Comparison of ENCODE assay signal across 25 cellular contexts in the genomic region with DNA sequence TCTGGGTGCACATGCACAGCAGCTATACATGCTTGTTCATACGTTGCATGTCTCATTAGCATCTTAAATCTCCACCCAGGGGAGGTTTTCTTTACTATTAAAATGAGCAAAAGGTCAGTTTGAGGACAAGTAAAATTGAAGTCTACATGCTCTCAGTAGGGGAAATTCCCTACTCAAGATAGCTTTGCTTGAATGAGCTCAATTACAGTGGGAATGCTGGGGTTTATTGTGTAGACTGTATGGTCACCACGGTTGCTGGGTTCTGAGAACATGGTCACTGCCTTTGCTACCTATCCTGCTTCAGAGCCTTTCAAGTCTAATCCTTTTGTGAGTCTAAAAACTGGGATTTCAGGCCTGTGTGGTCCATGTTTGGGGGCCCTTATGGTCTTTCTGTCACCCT.
DNase-seq lines count a peak whose midpoint lies in the region; ATAC-seq, FAIRE-seq and TF ChIP-seq lines count a peak whose summit lies in the region.
"Had no signal": no experiment of that assay in that cellular context is flagged by ENCODE, and none has a peak within 500 bp of the region (broad histone marks: within the 10 kb centered on the region; RNA-seq: fewer than 3 reads in every experiment).

No MANE protein-coding gene starts in this region.

- TF ChIP-seq POLR2A in GM12892 (IDR thresholded peaks at IDR 0.05; ENCODE audit: low read depth, low read length): no peak

- DNase-seq in GM12892 (ENCODE audit: insufficient read length) (no peak), epithelial cell of proximal tubule (ENCODE audit: low read depth) (peak; percentile 3), renal cortical epithelial cell (ENCODE audit: low read depth) (peak; percentile 44), dorsolateral prefrontal cortex (no peak), sciatic nerve (ENCODE audit: low spot score) (no peak)
- DNase-seq: BE2C, H9, HFFc6, MM.1S, NCI-H1048, NCI-H1417 treated with DMSO at 0.1 percent for 48 hours, NCI-H1930, NCI-H226, NCI-H524, NCI-H82, OCI-M1 had no signal

- TF ChIP-seq CTCF in epithelial cell of proximal tubule (conservative IDR thresholded peaks at IDR 0.05; ENCODE audit: low read depth, low read length) (no peak), dorsolateral prefrontal cortex (IDR thresholded peaks at IDR 0.05 in 54 of 56, conservative IDR thresholded peaks at IDR 0.05 in 2 of 56; ENCODE audit: low read depth in 1 of 56, partially characterized antibody in 56 of 56) (no peak)

- no peak overlapping the region for H3K27ac ChIP-seq in dorsolateral prefrontal cortex
- H3K27ac ChIP-seq: HL-60, SJSA1 had no signal

- H3K4me3 ChIP-seq in epithelial cell of proximal tubule (ENCODE audit: low read depth, low read length) (no peak overlapping the region), dorsolateral prefrontal cortex (no peak overlapping the region)
- H3K4me3 ChIP-seq: K562, SJSA1 had no signal

- H3K27me3 ChIP-seq in dorsolateral prefrontal cortex: no peaks in the 10 kb centered on the region
- H3K27me3 ChIP-seq: BE2C, SJSA1 had no signal

- ATAC-seq in HG03432 (IDR thresholded peaks at IDR 0.05; ENCODE audit: unreplicated experiment): peak; percentile 45
- ATAC-seq in sciatic nerve: no peak
- ATAC-seq in GM21367 (IDR thresholded peaks at IDR 0.05; ENCODE audit: unreplicated experiment): no peak
- ATAC-seq: HepG2, K562, Right ventricle myocardium inferior had no signal

- intact Hi-C loops in dorsolateral prefrontal cortex (cut with DNase I): no loop called here
- intact Hi-C loops in sciatic nerve (cut with DNase I): no loop called here

- peak; percentile 46 for FAIRE-seq in GM12892 (lab: Jason Lieb, UNC)
- FAIRE-seq: G401.6, GM19239, HepG2, K562 had no signal

Comparison
In these comparisons a context has a peak if more than half of its experiments do, and no peak if none do; other contexts are left out.
1. DNase-seq: peak in epithelial cell of proximal tubule (single experiment) and renal cortical epithelial cell (single experiment); none in GM12892 (single experiment), dorsolateral prefrontal cortex (0 of 10) and sciatic nerve (single experiment).